In genomic region chr19:58557253-58558065, GRCh38 we compare ENCODE assay signal across 8 cellular contexts. TPM values are rescaled to one million over a fixed set of nuclear protein-coding genes. Genes with fewer than 3 reads are reported as not detected.
DNase-seq lines count a peak whose midpoint lies in the region; ATAC-seq and TF ChIP-seq lines count a peak whose summit lies in the region.

No MANE protein-coding gene starts in this region.

- no peak for ATAC-seq in HG03432 (IDR thresholded peaks at IDR 0.05; ENCODE audit: unreplicated experiment)

- intact Hi-C loops in sigmoid colon (cut with DNase I), result loop anchor here (2.0 kb wide), 1 partner anchor 15 kb away; the partner anchor contains the start of gene MZF1

- no peak for TF ChIP-seq CTCF in GM12875 (IDR thresholded peaks at IDR 0.05; ENCODE audit: borderline replicate concordance, insufficient read depth, low read depth, low read length)
- TF ChIP-seq CTCF in WERI-Rb-1 (IDR thresholded peaks at IDR 0.05; ENCODE audit: low read depth, low read length), result no peak
- TF ChIP-seq CTCF in foreskin fibroblast (IDR thresholded peaks at IDR 0.05; ENCODE audit: low read depth, low read length), result no peak
- no peak for TF ChIP-seq CTCF in sigmoid colon (IDR thresholded peaks at IDR 0.05)

- H3K27ac ChIP-seq in WERI-Rb-1 (peak overlapping the region; percentile 86), sigmoid colon (peak overlapping the region; percentile 99 to 100 (median 100))

- H3K27me3 ChIP-seq in WERI-Rb-1 (ENCODE audit: insufficient read depth, low read depth, severe bottlenecking) (no peaks in the 10 kb centered on the region), sigmoid colon (no peaks in the 10 kb centered on the region)

- WGBS in sigmoid colon, 2 donors, result 21 to 29% methylated on average over 11 of the region's 11 CpGs

- peaks cover 28% of the 10 kb centered on the region for H3K36me3 ChIP-seq in WERI-Rb-1
- peaks cover 10 to 25% (median 16%) of the 10 kb centered on the region in 4 donors for H3K36me3 ChIP-seq in sigmoid colon

- peaks cover 0 to 69% (median 60%) of the 10 kb centered on the region in 4 donors for H3K4me1 ChIP-seq in sigmoid colon

- H3K9me3 ChIP-seq in WERI-Rb-1 (ENCODE audit: severe bottlenecking) (no peaks in the 10 kb centered on the region), sigmoid colon (no peaks in the 10 kb centered on the region)

- no peak for TF ChIP-seq EP300 in sigmoid colon (IDR thresholded peaks at IDR 0.05)

- TF ChIP-seq POLR2A in sigmoid colon (IDR thresholded peaks at IDR 0.05), result no peak

- DNase-seq in WERI-Rb-1 (no peak), foreskin fibroblast (peak in 1 of 2 donors; percentile 29), sigmoid colon (peak; percentile 65), iPS-NIHi11 (ENCODE audit: low spot score) (no peak), occipital lobe (lab: John Stamatoyannopoulos, UW) (no peak), NCI-H345 (lab: John Stamatoyannopoulos, UW) (no peak)

- peak overlapping the region; percentile 96 for H3K4me3 ChIP-seq in GM12875 (ENCODE audit: low read depth, low read length)
- H3K4me3 ChIP-seq in WERI-Rb-1 (ENCODE audit: low read depth, low read length), result peak overlapping the region; percentile 95
- peak overlapping the region; percentile 98 for H3K4me3 ChIP-seq in foreskin fibroblast (ENCODE audit: low read depth in 1 of 2, low read length in 2 of 2)
- H3K4me3 ChIP-seq in sigmoid colon, result peak overlapping the region; percentile 81 to 86 (median 84)

RNA-seq across cellular contexts. Expression of gene UBE2M, which starts 1.0 kb away (rescaled TPM):
- total RNA-seq in sigmoid colon (10 to 100 TPM; 22.4 to 37.5 (median 30.3) TPM), occipital lobe (45.5 TPM)
- 10 to 100 TPM; 48.0 to 58.5 (median 57.8) TPM for polyA plus RNA-seq in sigmoid colon

RNA-seq across cellular contexts. Expression of gene CHMP2A, which starts 2.6 kb away (rescaled TPM):
- total RNA-seq in sigmoid colon (100 to 1,000 TPM; 101 to 144 (median 136) TPM), occipital lobe (47.7 TPM)
- 100 to 1,000 TPM; 196 to 372 (median 300) TPM for polyA plus RNA-seq in sigmoid colon

RNA-seq across cellular contexts. Expression of gene TRIM28, which starts 13.6 kb away (rescaled TPM):
- 100 to 1,000 TPM; 157 to 236 (median 207) TPM for total RNA-seq in sigmoid colon
- polyA plus RNA-seq in sigmoid colon, result 100 to 1,000 TPM in 2 of 3 donors, 10 to 100 TPM in 1; 84.8 to 223 (median 150) TPM
- total RNA-seq in occipital lobe, result 276 TPM

RNA-seq across cellular contexts. Expression of gene MZF1, which starts 15.7 kb away (rescaled TPM):
- total RNA-seq in sigmoid colon (10 to 100 TPM; 13.6 to 31.5 (median 20.1) TPM), occipital lobe (13.1 TPM)
- polyA plus RNA-seq in sigmoid colon, result 10 to 100 TPM in 1 of 3 donors, 1 to 10 TPM in 2; 5.8 to 28.7 (median 9.0) TPM

RNA-seq across cellular contexts. Expression of gene ZBTB45, which starts 37.8 kb away (rescaled TPM):
- total RNA-seq in sigmoid colon, result 10 to 100 TPM in 1 of 4 donors, 1 to 10 TPM in 3; 7.6 to 13.8 (median 8.4) TPM
- 10 to 100 TPM in 1 of 3 donors, 1 to 10 TPM in 2; 4.9 to 10.2 (median 6.0) TPM for polyA plus RNA-seq in sigmoid colon
- total RNA-seq in occipital lobe, result 5.0 TPM
